In genomic region chr3:65793495-65794200, GRCh38 we compare ENCODE assay signal across 25 cellular contexts.
DNase-seq lines count a peak whose midpoint lies in the region; ATAC-seq, FAIRE-seq and TF ChIP-seq lines count a peak whose summit lies in the region.
"Had no signal": no experiment of that assay in that cellular context is flagged by ENCODE, and none has a peak within 500 bp of the region (broad histone marks: within the 10 kb centered on the region; RNA-seq: fewer than 3 reads in every experiment).

No MANE protein-coding gene starts in this region.

- no peak overlapping the region for H2BK5ac ChIP-seq in trophoblast cell (ENCODE audit: low read depth, low read length, poor library complexity)

- 0 out of 2 replicates have a peak, but pooled peaks cover 5% of the 10 kb centered on the region for H4K20me1 ChIP-seq in PC-3 (ENCODE audit: low read length)

- CTCF ChIA-PET in PC-3 (lab: Charles Lee) = interaction anchor here (0.6 kb wide), 1 partner anchor 12 kb away, joined by 3 read pairs; no protein-coding TSS in a partner anchor

- H3K4me3 ChIP-seq in PC-3 (ENCODE audit: low read length) (peak overlapping the region; percentile 33; the same call in 1 of the 2 replicates), esophagus muscularis mucosa (no peak overlapping the region), trophoblast cell (ENCODE audit: low read depth, low read length) (no peak overlapping the region), left lung (no peak overlapping the region), BE2C (ENCODE audit: low read depth, low read length) (no peak overlapping the region), tibial artery (no peak overlapping the region)
- H3K4me3 ChIP-seq: body of pancreas, sigmoid colon, SK-N-MC, vagina had no signal

- ATAC-seq in PC-3 (peak; percentile 96), left lung (no peak)
- ATAC-seq: activated naive CD8-positive, alpha-beta T cell treated with anti-CD3 and anti-CD28 coated beads, Interleukin-2, amount 50 U/mL, for 24 hours; body of pancreas; effector memory CD8-positive, alpha-beta T cell; stimulated activated effector memory CD8-positive, alpha-beta T cell treated with anti-CD3 and anti-CD28 coated beads, Interleukin-12 subunit alpha, Interleukin-12 subunit beta, amount 100 ng/mL, for 72 hours had no signal

- H3K4me1 ChIP-seq in PC-3 (ENCODE audit: insufficient read depth, low read length) (peaks cover 16% of the 10 kb centered on the region), esophagus muscularis mucosa (peaks cover 0 to 3% (median 0%) of the 10 kb centered on the region in 4 donors), trophoblast cell (ENCODE audit: control insufficient read depth in 1 of 2, insufficient read depth in 2 of 2, low read length in 2 of 2) (peaks cover 7 to 9% of the 10 kb centered on the region in 2 experiments), left lung (no peaks in the 10 kb centered on the region), BE2C (no peaks in the 10 kb centered on the region), tibial artery (peaks cover 0 to 4% (median 0%) of the 10 kb centered on the region in 4 donors)
- H3K4me1 ChIP-seq: body of pancreas had no signal

- no peak for TF ChIP-seq EP300 in esophagus muscularis mucosa (IDR thresholded peaks at IDR 0.05)

- no peak overlapping the region for H3K23ac ChIP-seq in trophoblast cell (ENCODE audit: low read length)

- 77% methylated on average over 8 of the region's 8 CpGs for WGBS in esophagus muscularis mucosa
- WGBS in trophoblast cell (ENCODE audit: extremely low coverage, insufficient coverage, insufficient read length) = no CpG with 5 or more reads among the region's 8 CpGs

- no peaks in the 10 kb centered on the region for H3K9me2 ChIP-seq in PC-3 (replicated peaks; ENCODE audit: low read length)

- intact Hi-C loops in PC-3 (cut with micrococcal nuclease) = no loop called here
- intact Hi-C loops in esophagus muscularis mucosa (cut with DNase I) = no loop called here
- intact Hi-C loops in left lung (cut with DNase I) = no loop called here
- intact Hi-C loops in tibial artery (cut with DNase I; ENCODE audit: low total_unique reads) = no loop called here

- H2AFZ ChIP-seq in PC-3 (ENCODE audit: low read length) (no peak overlapping the region), trophoblast cell (ENCODE audit: insufficient read depth, low read length, poor library complexity) (no peak overlapping the region)

- BruUV-seq in PC-3 (replicated peaks; lab: Mats Ljungman, UMichigan) = no TSS peak

- H2BK120ac ChIP-seq in trophoblast cell (ENCODE audit: insufficient read depth, low read length, poor library complexity) = no peak overlapping the region

- DNase-seq in H54 (ENCODE audit: insufficient read length, low spot score) = peak; percentile 8
- DNase-seq in PC-3 = peak; percentile 72
- peak; percentile 37 for DNase-seq in esophagus muscularis mucosa (ENCODE audit: extremely low spot score)
- DNase-seq in trophoblast cell = peak; percentile 3 to 73
- DNase-seq in left lung = no peak
- DNase-seq in T-helper 9 cell = no peak
- no peak for DNase-seq in BE2C
- DNase-seq in tibial artery = no peak
- DNase-seq: activated CD4-positive, alpha-beta T cell treated with anti-CD3 and anti-CD28 coated beads, Interleukin-2, amount 10 ng/mL, durations not matched to agents 7 days and 5 days; activated naive CD8-positive, alpha-beta T cell treated with anti-CD3 and anti-CD28 coated beads, Interleukin-2, amount 50 U/mL, for 24 hours; body of pancreas; effector memory CD8-positive, alpha-beta T cell; midbrain; MV-4-11; NCI-H1694; NCI-H2171 treated with DMSO at 0.1 percent for 48 hours; NCI-H524 treated with DMSO at 0.1 percent for 48 hours; posterior cingulate gyrus; sigmoid colon; T-helper 2 cell had no signal

- H3K4me2 ChIP-seq in PC-3 (ENCODE audit: low read length) = peak overlapping the region; percentile 54
- H3K4me2 ChIP-seq in trophoblast cell (ENCODE audit: low read length) = peak overlapping the region; percentile 34

- TF ChIP-seq CTCF in PC-3 (conservative IDR thresholded peaks at IDR 0.05; ENCODE audit: low read depth, low read length) (no peak), esophagus muscularis mucosa (IDR thresholded peaks at IDR 0.05) (no peak), left lung (IDR thresholded peaks at IDR 0.05) (no peak), BE2C (IDR thresholded peaks at IDR 0.05; ENCODE audit: low read depth, low read length) (no peak), tibial artery (IDR thresholded peaks at IDR 0.05) (no peak)

- H2AK5ac ChIP-seq in trophoblast cell (ENCODE audit: low read length) = no peak overlapping the region

- TF ChIP-seq POLR2A in H54 (IDR thresholded peaks at IDR 0.05; ENCODE audit: low read depth, low read length) (no peak), esophagus muscularis mucosa (IDR thresholded peaks at IDR 0.05; ENCODE audit: low read depth) (no peak)

- H3K79me2 ChIP-seq in PC-3 (ENCODE audit: low read length) = no peaks in the 10 kb centered on the region
- no peaks in the 10 kb centered on the region for H3K79me2 ChIP-seq in trophoblast cell (ENCODE audit: control insufficient read depth, insufficient read depth, low read length, poor library complexity)

- H3K14ac ChIP-seq in trophoblast cell (ENCODE audit: low read length) = no peak overlapping the region

- H3K36me3 ChIP-seq in PC-3 (ENCODE audit: low read depth, low read length) (no peaks in the 10 kb centered on the region), esophagus muscularis mucosa (no peaks in the 10 kb centered on the region), trophoblast cell (ENCODE audit: control insufficient read depth in 1 of 2, insufficient read depth in 2 of 2, low read length in 2 of 2) (no peaks in the 10 kb centered on the region), left lung (no peaks in the 10 kb centered on the region), BE2C (no peaks in the 10 kb centered on the region), tibial artery (no peaks in the 10 kb centered on the region)
- H3K36me3 ChIP-seq: sigmoid colon, vagina had no signal

- no peaks in the 10 kb centered on the region for H3F3A ChIP-seq in PC-3 (ENCODE audit: low read length, unreplicated experiment)

- no peak overlapping the region for H4K8ac ChIP-seq in trophoblast cell (ENCODE audit: low read depth, low read length)

- peaks cover 8% of the 10 kb centered on the region for H3K79me1 ChIP-seq in trophoblast cell (ENCODE audit: low read length)

- H3K27me3 ChIP-seq in PC-3 (ENCODE audit: low read length) (no peaks in the 10 kb centered on the region), esophagus muscularis mucosa (no peaks in the 10 kb centered on the region), trophoblast cell (ENCODE audit: insufficient read depth, low read length) (no peaks in the 10 kb centered on the region), left lung (no peaks in the 10 kb centered on the region), BE2C (no peaks in the 10 kb centered on the region), tibial artery (no peaks in the 10 kb centered on the region)
- H3K27me3 ChIP-seq: body of pancreas, sigmoid colon, vagina had no signal

- H3K9ac ChIP-seq in PC-3 (ENCODE audit: low read length) (no peak overlapping the region), trophoblast cell (ENCODE audit: low read length) (no peak overlapping the region)

- H3K9me3 ChIP-seq in PC-3 (ENCODE audit: low read length) (no peaks in the 10 kb centered on the region), esophagus muscularis mucosa (no peaks in the 10 kb centered on the region), trophoblast cell (ENCODE audit: insufficient read depth, low read depth, low read length) (peaks cover 1% of the 10 kb centered on the region), left lung (no peaks in the 10 kb centered on the region), BE2C (no peaks in the 10 kb centered on the region), tibial artery (no peaks in the 10 kb centered on the region)
- H3K9me3 ChIP-seq: body of pancreas, sigmoid colon, vagina had no signal

- H3K27ac ChIP-seq in PC-3 (ENCODE audit: low read length) = no peak overlapping the region
- no peak overlapping the region for H3K27ac ChIP-seq in esophagus muscularis mucosa (replicated peaks in 1 of 4)
- H3K27ac ChIP-seq in trophoblast cell (ENCODE audit: low read depth, low read length) = peak overlapping the region; percentile 30
- no peak overlapping the region for H3K27ac ChIP-seq in left lung
- H3K27ac ChIP-seq in tibial artery = no peak overlapping the region
- H3K27ac ChIP-seq: body of pancreas, HL-60, sigmoid colon, SK-N-MC, vagina had no signal

- H3K18ac ChIP-seq in trophoblast cell (ENCODE audit: low read length) = no peak overlapping the region

- H2BK12ac ChIP-seq in trophoblast cell (ENCODE audit: low read length) = no peak overlapping the region

- no peak overlapping the region for H3K4ac ChIP-seq in trophoblast cell (ENCODE audit: low read depth, low read length)

- no peak overlapping the region for H4K91ac ChIP-seq in trophoblast cell (ENCODE audit: low read depth, low read length)

- POLR2A ChIA-PET in PC-3 (lab: Charles Lee; ENCODE audit: unreplicated experiment) = no interaction called here

- FAIRE-seq in H54 (lab: Jason Lieb, UNC) = no peak
- FAIRE-seq: RCC 7860 had no signal

- no peak overlapping the region for H4K12ac ChIP-seq in trophoblast cell (ENCODE audit: low read depth, low read length)

Comparison
In these comparisons a context has a peak if more than half of its experiments do, and no peak if none do; other contexts are left out.
1. DNase-seq: peak in H54 (single experiment), PC-3 (single experiment), esophagus muscularis mucosa (single experiment) and trophoblast cell (2 of 2); none in left lung (0 of 2), T-helper 9 cell (single experiment), BE2C (single experiment) and tibial artery (0 of 2).